ENCODE assay signal across 9 cellular contexts in genomic region chr13:101757446-101758039, GRCh38.
DNase-seq lines count a peak whose midpoint lies in the region; ATAC-seq, FAIRE-seq and TF ChIP-seq lines count a peak whose summit lies in the region.
"Had no signal": no experiment of that assay in that cellular context is flagged by ENCODE, and none has a peak within 500 bp of the region (broad histone marks: within the 10 kb centered on the region; RNA-seq: fewer than 3 reads in every experiment).

No MANE protein-coding gene starts in this region.

- no peak for ATAC-seq in activated CD8-positive, alpha-beta T cell treated with anti-CD3 and anti-CD28 coated beads for 36 hours
- no peak for ATAC-seq in activated CD8-positive, alpha-beta T cell treated with anti-CD3 and anti-CD28 coated beads, Interleukin-2, amount 10 ng/mL, durations not matched to agents 7 days and 5 days
- peak; percentile 62 for ATAC-seq in gastroesophageal sphincter

- H3K27me3 ChIP-seq in gastroesophageal sphincter (no peaks in the 10 kb centered on the region), small intestine (ENCODE audit: control insufficient read depth in 2 of 2, insufficient read depth in 2 of 2, low read length in 2 of 2) (no peaks in the 10 kb centered on the region)

- TF ChIP-seq CTCF in activated CD8-positive, alpha-beta T cell treated with anti-CD3 and anti-CD28 coated beads for 36 hours (IDR thresholded peaks at IDR 0.05): peak; percentile 64
- peak in 3 of 4 experiments; percentile 50 to 67 (median 52) for TF ChIP-seq CTCF in gastroesophageal sphincter (IDR thresholded peaks at IDR 0.05)

- H3K4me1 ChIP-seq in gastroesophageal sphincter: no peaks in the 10 kb centered on the region
- no peaks in the 10 kb centered on the region for H3K4me1 ChIP-seq in small intestine (ENCODE audit: control insufficient read depth in 2 of 2, insufficient read depth in 1 of 2, low read depth in 1 of 2, low read length in 1 of 2)

- TF ChIP-seq EP300 in gastroesophageal sphincter (IDR thresholded peaks at IDR 0.05): no peak

- no peak overlapping the region for H3K27ac Mint-ChIP-seq in activated CD8-positive, alpha-beta T cell treated with anti-CD3 and anti-CD28 coated beads for 36 hours
- H3K27ac Mint-ChIP-seq in activated CD8-positive, alpha-beta T cell treated with anti-CD3 and anti-CD28 coated beads, Interleukin-2, amount 10 ng/mL, durations not matched to agents 7 days and 5 days: no peak overlapping the region
- no peak overlapping the region for H3K27ac Mint-ChIP-seq in activated T-helper 2 cell treated with anti-CD3 and anti-CD28 coated beads, Interferon-gamma antibody, Interleukin-2, Interleukin-4, amounts not matched to agents 10 μg/mL and 5 μg/mL and 100 μg/mL, durations not matched to agents 14 hours and 24 hours and 36 hours
- H3K27ac Mint-ChIP-seq: activated naive CD4-positive, alpha-beta T cell treated with anti-CD3 and anti-CD28 coated beads, Interleukin-2, amount 50 U/mL, for 72 hours had no signal

- peaks cover 12% of the 10 kb centered on the region for H3K27me3 Mint-ChIP-seq in activated CD8-positive, alpha-beta T cell treated with anti-CD3 and anti-CD28 coated beads for 36 hours
- H3K27me3 Mint-ChIP-seq in activated CD8-positive, alpha-beta T cell treated with anti-CD3 and anti-CD28 coated beads, Interleukin-2, amount 10 ng/mL, durations not matched to agents 7 days and 5 days (ENCODE audit: low read depth): no peaks in the 10 kb centered on the region
- peaks cover 2% of the 10 kb centered on the region for H3K27me3 Mint-ChIP-seq in activated T-helper 2 cell treated with anti-CD3 and anti-CD28 coated beads, Interferon-gamma antibody, Interleukin-2, Interleukin-4, amounts not matched to agents 10 μg/mL and 5 μg/mL and 100 μg/mL, durations not matched to agents 14 hours and 24 hours and 36 hours (ENCODE audit: low read depth)

- H3K27ac ChIP-seq in gastroesophageal sphincter (no peak overlapping the region), small intestine (ENCODE audit: low read depth in 1 of 2, low read length in 1 of 2) (no peak overlapping the region)

- H3K4me3 ChIP-seq in gastroesophageal sphincter (no peak overlapping the region), small intestine (ENCODE audit: low read depth in 1 of 2, low read length in 2 of 2) (no peak overlapping the region)

- no peak for FAIRE-seq in small intestine (lab: Jason Lieb, UNC)

- H3K36me3 Mint-ChIP-seq in activated CD8-positive, alpha-beta T cell treated with anti-CD3 and anti-CD28 coated beads for 36 hours (ENCODE audit: low read depth): no peaks in the 10 kb centered on the region
- no peaks in the 10 kb centered on the region for H3K36me3 Mint-ChIP-seq in activated CD8-positive, alpha-beta T cell treated with anti-CD3 and anti-CD28 coated beads, Interleukin-2, amount 10 ng/mL, durations not matched to agents 7 days and 5 days (ENCODE audit: low read depth)
- H3K36me3 Mint-ChIP-seq in activated T-helper 2 cell treated with anti-CD3 and anti-CD28 coated beads, Interferon-gamma antibody, Interleukin-2, Interleukin-4, amounts not matched to agents 10 μg/mL and 5 μg/mL and 100 μg/mL, durations not matched to agents 14 hours and 24 hours and 36 hours (ENCODE audit: low read depth): no peaks in the 10 kb centered on the region
- H3K36me3 Mint-ChIP-seq: activated naive CD4-positive, alpha-beta T cell treated with anti-CD3 and anti-CD28 coated beads, Interleukin-2, amount 50 U/mL, for 72 hours had no signal

- H3K4me1 Mint-ChIP-seq in activated CD8-positive, alpha-beta T cell treated with anti-CD3 and anti-CD28 coated beads for 36 hours (ENCODE audit: low read depth): no peaks in the 10 kb centered on the region
- no peaks in the 10 kb centered on the region for H3K4me1 Mint-ChIP-seq in activated CD8-positive, alpha-beta T cell treated with anti-CD3 and anti-CD28 coated beads, Interleukin-2, amount 10 ng/mL, durations not matched to agents 7 days and 5 days (ENCODE audit: low read depth)
- H3K4me1 Mint-ChIP-seq in activated T-helper 2 cell treated with anti-CD3 and anti-CD28 coated beads, Interferon-gamma antibody, Interleukin-2, Interleukin-4, amounts not matched to agents 10 μg/mL and 5 μg/mL and 100 μg/mL, durations not matched to agents 14 hours and 24 hours and 36 hours (ENCODE audit: low read depth): no peaks in the 10 kb centered on the region

- CTCF ChIA-PET in activated CD8-positive, alpha-beta T cell treated with anti-CD3 and anti-CD28 coated beads for 36 hours (lab: Charles Lee): interaction anchor here (0.7 to 2.9 kb wide), 6 partner anchors 9 to 615 kb away, joined by 3 to 22 read pairs (median 4); no protein-coding TSS in a partner anchor
- CTCF ChIA-PET in activated CD8-positive, alpha-beta T cell treated with anti-CD3 and anti-CD28 coated beads, Interleukin-2, amount 10 ng/mL, durations not matched to agents 7 days and 5 days (lab: Charles Lee): interaction anchor here (0.6 to 1.4 kb wide), 6 partner anchors 10 to 613 kb away, joined by 3 to 7 read pairs (median 3); no protein-coding TSS in a partner anchor
- CTCF ChIA-PET in HEK293T (lab: Yijun Ruan, JAX): interaction anchor here (1.4 kb wide), 1 partner anchor 241 kb away, joined by 4 read pairs; no protein-coding TSS in a partner anchor

- no peaks in the 10 kb centered on the region for H3K9me3 Mint-ChIP-seq in activated CD8-positive, alpha-beta T cell treated with anti-CD3 and anti-CD28 coated beads for 36 hours
- no peaks in the 10 kb centered on the region for H3K9me3 Mint-ChIP-seq in activated CD8-positive, alpha-beta T cell treated with anti-CD3 and anti-CD28 coated beads, Interleukin-2, amount 10 ng/mL, durations not matched to agents 7 days and 5 days (ENCODE audit: insufficient read depth)
- H3K9me3 Mint-ChIP-seq in activated T-helper 2 cell treated with anti-CD3 and anti-CD28 coated beads, Interferon-gamma antibody, Interleukin-2, Interleukin-4, amounts not matched to agents 10 μg/mL and 5 μg/mL and 100 μg/mL, durations not matched to agents 14 hours and 24 hours and 36 hours: no peaks in the 10 kb centered on the region
- H3K9me3 Mint-ChIP-seq: activated naive CD4-positive, alpha-beta T cell treated with anti-CD3 and anti-CD28 coated beads, Interleukin-2, amount 50 U/mL, for 72 hours had no signal

- no peak for DNase-seq in activated CD8-positive, alpha-beta T cell treated with anti-CD3 and anti-CD28 coated beads for 36 hours
- no peak for DNase-seq in activated CD8-positive, alpha-beta T cell treated with anti-CD3 and anti-CD28 coated beads, Interleukin-2, amount 10 ng/mL, durations not matched to agents 7 days and 5 days
- DNase-seq in HEK293T (ENCODE audit: extremely low spot score) (peak; percentile 3), MV-4-11 (lab: John Stamatoyannopoulos, UW) (peak; percentile 18), SW480 (ENCODE audit: low spot score) (peak; percentile 73), small intestine (peak; percentile 5)
- no peak for DNase-seq in activated T-helper 2 cell treated with anti-CD3 and anti-CD28 coated beads, Interferon-gamma antibody, Interleukin-2, Interleukin-4, amounts not matched to agents 10 μg/mL and 5 μg/mL and 100 μg/mL, durations not matched to agents 14 hours and 24 hours and 36 hours (ENCODE audit: low spot score)

- POLR2A ChIA-PET in activated CD8-positive, alpha-beta T cell treated with anti-CD3 and anti-CD28 coated beads for 36 hours (lab: Charles Lee): no interaction called here
- POLR2A ChIA-PET in activated CD8-positive, alpha-beta T cell treated with anti-CD3 and anti-CD28 coated beads, Interleukin-2, amount 10 ng/mL, durations not matched to agents 7 days and 5 days (lab: Charles Lee): no interaction called here
- POLR2A ChIA-PET in HEK293T (lab: Yijun Ruan, JAX): no interaction called here

- no peaks in the 10 kb centered on the region for H3K9me3 ChIP-seq in gastroesophageal sphincter
- H3K9me3 ChIP-seq in small intestine (ENCODE audit: control insufficient read depth, low read depth): no peaks in the 10 kb centered on the region

- H3K4me3 Mint-ChIP-seq in activated CD8-positive, alpha-beta T cell treated with anti-CD3 and anti-CD28 coated beads for 36 hours: no peak overlapping the region
- no peak overlapping the region for H3K4me3 Mint-ChIP-seq in activated CD8-positive, alpha-beta T cell treated with anti-CD3 and anti-CD28 coated beads, Interleukin-2, amount 10 ng/mL, durations not matched to agents 7 days and 5 days
- H3K4me3 Mint-ChIP-seq in activated T-helper 2 cell treated with anti-CD3 and anti-CD28 coated beads, Interferon-gamma antibody, Interleukin-2, Interleukin-4, amounts not matched to agents 10 μg/mL and 5 μg/mL and 100 μg/mL, durations not matched to agents 14 hours and 24 hours and 36 hours (ENCODE audit: low read depth): no peak overlapping the region

- no peak for TF ChIP-seq POLR2A in gastroesophageal sphincter (IDR thresholded peaks at IDR 0.05)

- intact Hi-C loops in activated CD8-positive, alpha-beta T cell treated with anti-CD3 and anti-CD28 coated beads for 36 hours (cut with micrococcal nuclease): loop anchor here (5.0 kb wide), 1 partner anchor 245 kb away; no protein-coding TSS in a partner anchor
- intact Hi-C loops in activated T-helper 2 cell treated with anti-CD3 and anti-CD28 coated beads, Interferon-gamma antibody, Interleukin-2, Interleukin-4, amounts not matched to agents 10 μg/mL and 5 μg/mL and 100 μg/mL, durations not matched to agents 14 hours and 24 hours and 36 hours (cut with micrococcal nuclease): loop anchor here (1.0 to 2.0 kb wide), 2 partner anchors 243 to 613 kb away; no protein-coding TSS in a partner anchor

- 7 to 10% methylated on average over 1 of the region's 1 CpG for WGBS in gastroesophageal sphincter (ENCODE audit: low coverage in 1 of 2), 2 donors
- 0 to 14% (median 4%) methylated on average over 1 of the region's 1 CpG for WGBS in small intestine, 3 donors

- H3K36me3 ChIP-seq in gastroesophageal sphincter: no peaks in the 10 kb centered on the region
- H3K36me3 ChIP-seq in small intestine (ENCODE audit: control insufficient read depth in 2 of 2, insufficient read depth in 2 of 2, low read length in 2 of 2): no peaks in the 10 kb centered on the region

TF ChIP-seq in HEK293T, 16 proteins besides CTCF, POLR2A, EP300 and RAD21:
- no peak for TF ChIP-seq TARDBP (IDR thresholded peaks at IDR 0.05)
- TF ChIP-seq CTBP1 (IDR thresholded peaks at IDR 0.05; ENCODE audit: borderline replicate concordance): no peak
- TF ChIP-seq HDGF (IDR thresholded peaks at IDR 0.05; ENCODE audit: borderline replicate concordance): no peak
- no peak for TF ChIP-seq SUZ12 (IDR thresholded peaks at IDR 0.05)
- TF ChIP-seq ELF4 (IDR thresholded peaks at IDR 0.05): no peak

Comparison
In these comparisons a context has a peak if more than half of its experiments do, and no peak if none do; other contexts are left out.
1. DNase-seq: peak in HEK293T (single experiment), MV-4-11 (single experiment), SW480 (single experiment) and small intestine (single experiment); none in activated CD8-positive, alpha-beta T cell treated with anti-CD3 and anti-CD28 coated beads for 36 hours (single experiment), activated CD8-positive, alpha-beta T cell treated with anti-CD3 and anti-CD28 coated beads, Interleukin-2, amount 10 ng/mL, durations not matched to agents 7 days and 5 days (single experiment) and activated T-helper 2 cell treated with anti-CD3 and anti-CD28 coated beads, Interferon-gamma antibody, Interleukin-2, Interleukin-4, amounts not matched to agents 10 μg/mL and 5 μg/mL and 100 μg/mL, durations not matched to agents 14 hours and 24 hours and 36 hours (single experiment).